ENCODE assay signal across 16 cellular contexts in the genomic region with DNA sequence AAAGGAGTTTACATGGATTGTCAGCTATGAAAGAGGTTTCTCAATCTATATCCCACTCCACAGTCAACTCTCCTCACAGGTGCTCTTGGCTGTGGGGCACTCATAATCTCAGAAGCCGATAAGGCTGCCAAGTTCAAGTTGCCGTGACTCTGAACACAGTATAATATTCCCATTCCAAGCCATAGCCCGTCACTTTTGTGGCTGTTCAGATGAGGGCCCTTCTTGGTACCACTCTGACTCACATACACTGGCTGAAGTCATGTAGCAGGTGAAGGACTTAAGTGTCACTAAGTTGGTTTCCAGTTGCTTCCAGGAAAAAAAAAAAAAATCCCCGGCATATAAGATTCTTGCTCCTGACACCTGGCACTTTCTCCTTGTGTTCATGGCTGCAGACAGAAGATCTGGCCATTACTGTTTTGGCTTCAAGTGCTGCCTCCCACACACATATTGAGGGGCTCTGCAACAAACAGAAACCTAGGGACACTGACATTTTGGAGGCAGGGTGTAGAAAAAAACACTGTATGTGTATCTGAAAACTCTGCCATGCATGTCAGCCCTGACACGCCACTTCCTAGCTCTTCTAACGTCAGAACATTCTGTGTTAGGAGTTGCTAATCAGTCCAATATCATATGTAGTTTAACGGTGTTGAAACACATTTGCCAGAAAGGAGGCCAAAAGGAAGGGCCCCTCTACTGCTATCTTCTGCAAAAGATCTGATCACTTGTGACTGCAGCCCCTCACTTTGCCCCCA.
DNase-seq lines count a peak whose midpoint lies in the region; ATAC-seq, FAIRE-seq and TF ChIP-seq lines count a peak whose summit lies in the region.
"Had no signal": no experiment of that assay in that cellular context is flagged by ENCODE, and none has a peak within 500 bp of the region (broad histone marks: within the 10 kb centered on the region; RNA-seq: fewer than 3 reads in every experiment).

No MANE protein-coding gene starts in this region.

- 55 to 61% methylated on average over 7 of the region's 7 CpGs for WGBS in pancreas, 2 donors

- no peaks in the 10 kb centered on the region for H3K9me3 ChIP-seq in pancreas
- H3K9me3 ChIP-seq: sigmoid colon, tibial artery had no signal

- peak; percentile 21 for DNase-seq in NCI-H510A treated with DMSO at 0.1 percent for 48 hours (lab: John Stamatoyannopoulos, UW)
- no peak for DNase-seq in NCI-H510A (lab: John Stamatoyannopoulos, UW)
- DNase-seq in activated naive CD4-positive, alpha-beta T cell treated with anti-CD3 and anti-CD28 coated beads, Interleukin-2, amount 50 U/mL, for 72 hours (ENCODE audit: low spot score in 2 of 2): no peak
- DNase-seq in pancreas: no peak
- DNase-seq in NCI-H146 (lab: John Stamatoyannopoulos, UW): no peak
- DNase-seq in HUDEP-2 (lab: John Stamatoyannopoulos, UW; ENCODE audit: unreplicated experiment in 76 of 76): no peak
- DNase-seq in AG08396 (ENCODE audit: low spot score): no peak
- DNase-seq: activated CD4-positive, CD25-positive, alpha-beta regulatory T cell; dermis blood vessel endothelial cell; foreskin fibroblast; kidney; NCI-H526; sigmoid colon; tibial artery had no signal

- H3K4me3 ChIP-seq in pancreas: no peak overlapping the region
- H3K4me3 ChIP-seq: sigmoid colon, tibial artery had no signal

- H3K27ac Mint-ChIP-seq in activated naive CD4-positive, alpha-beta T cell treated with anti-CD3 and anti-CD28 coated beads, Interleukin-2, amount 50 U/mL, for 72 hours: peak overlapping the region; percentile 63 to 79

- no peak overlapping the region for H3K27ac ChIP-seq in pancreas
- H3K27ac ChIP-seq: 22Rv1, sigmoid colon, tibial artery had no signal

- H3K4me1 ChIP-seq in pancreas: no peaks in the 10 kb centered on the region
- H3K4me1 ChIP-seq: tibial artery had no signal

- TF ChIP-seq CTCF in pancreas (IDR thresholded peaks at IDR 0.05): no peak

- no peaks in the 10 kb centered on the region for H3K27me3 ChIP-seq in pancreas
- H3K27me3 ChIP-seq: sigmoid colon, tibial artery had no signal

- ATAC-seq in HG02610 (IDR thresholded peaks at IDR 0.05; ENCODE audit: unreplicated experiment) (peak; percentile 24), pancreas (peak in 3 of 4 donors; percentile 12 to 50 (median 35))
- peak in 1 of 2 donors; percentile 8 for ATAC-seq in activated naive CD4-positive, alpha-beta T cell treated with anti-CD3 and anti-CD28 coated beads, Interleukin-2, amount 50 U/mL, for 72 hours

- intact Hi-C loops in pancreas (cut with DNase I): no loop called here

- H3K9me3 Mint-ChIP-seq in activated naive CD4-positive, alpha-beta T cell treated with anti-CD3 and anti-CD28 coated beads, Interleukin-2, amount 50 U/mL, for 72 hours: no peaks in the 10 kb centered on the region

- no peaks in the 10 kb centered on the region for H3K36me3 ChIP-seq in pancreas
- H3K36me3 ChIP-seq: sigmoid colon, tibial artery had no signal

- FAIRE-seq in pancreas (lab: Jason Lieb, UNC): no peak
- FAIRE-seq: kidney had no signal

- no peaks in the 10 kb centered on the region for H3K36me3 Mint-ChIP-seq in activated naive CD4-positive, alpha-beta T cell treated with anti-CD3 and anti-CD28 coated beads, Interleukin-2, amount 50 U/mL, for 72 hours
